In genomic region chr22:25119609-25120008, GRCh38 we compare ENCODE assay signal across 14 cellular contexts.
DNase-seq lines count a peak whose midpoint lies in the region; ATAC-seq, FAIRE-seq and TF ChIP-seq lines count a peak whose summit lies in the region.
"Had no signal": no experiment of that assay in that cellular context is flagged by ENCODE, and none has a peak within 500 bp of the region (broad histone marks: within the 10 kb centered on the region; RNA-seq: fewer than 3 reads in every experiment).

No MANE protein-coding gene starts in this region.

- H3K4me3 ChIP-seq in left ventricle myocardium inferior (no peak overlapping the region), endothelial cell of umbilical vein (replicated peaks in 1 of 3; ENCODE audit: insufficient read depth in 1 of 3, low read depth in 1 of 3, low read length in 3 of 3) (no peak overlapping the region), upper lobe of left lung (no peak overlapping the region)
- H3K4me3 ChIP-seq: spleen had no signal

- H3K4me2 ChIP-seq in endothelial cell of umbilical vein (ENCODE audit: insufficient read depth, low read length) = peak overlapping the region; percentile 76

- peaks cover 10% of the 10 kb centered on the region for H3K36me3 Mint-ChIP-seq in nephron (ENCODE audit: low read depth)

- TF ChIP-seq POLR2A in endothelial cell of umbilical vein (IDR thresholded peaks at IDR 0.05; ENCODE audit: low read depth, low read length) (no peak), upper lobe of left lung (IDR thresholded peaks at IDR 0.05) (no peak)

- no TSS peak for BruUV-seq in endothelial cell of umbilical vein (replicated peaks; lab: Mats Ljungman, UMichigan)

- ATAC-seq in left cardiac atrium = no peak
- ATAC-seq in upper lobe of left lung (ENCODE audit: low FRiP score in 2 of 2) = peak in 1 of 2 donors; percentile 7

- no peaks in the 10 kb centered on the region for H4K20me1 ChIP-seq in endothelial cell of umbilical vein (replicated peaks; ENCODE audit: control insufficient read depth, extremely low read depth, insufficient read depth, low read length)

- H3K27me3 ChIP-seq in left ventricle myocardium inferior (ENCODE audit: low read depth) = no peaks in the 10 kb centered on the region
- H3K27me3 ChIP-seq in endothelial cell of umbilical vein (ENCODE audit: control insufficient read depth in 2 of 2, insufficient read depth in 2 of 2, low read length in 2 of 2) = no peaks in the 10 kb centered on the region
- no peaks in the 10 kb centered on the region for H3K27me3 ChIP-seq in upper lobe of left lung

- CTCF ChIA-PET in endothelial cell of umbilical vein (lab: Charles Lee) = interaction anchor here (2.9 kb wide), 1 partner anchor 8 kb away, joined by 20 read pairs; no protein-coding TSS in a partner anchor

- POLR2A ChIA-PET in endothelial cell of umbilical vein (lab: Charles Lee) = no interaction called here

- FAIRE-seq in endothelial cell of umbilical vein (lab: Jason Lieb, UNC) = no peak

- dilution Hi-C loops in endothelial cell of umbilical vein (cut with MboI; ENCODE audit: extremely low pct_ligation_motif_present, low sequenced_read_pairs) = no loop called here

- in situ Hi-C loops in KBM-7 (cut with MboI; ENCODE audit: low pct_unique_long_range_greater_than_20kb, low sequenced_read_pairs) = no loop called here

- 80 to 88% methylated on average over 2 of the region's 2 CpGs for WGBS in upper lobe of left lung, 2 donors

- H3K9me1 ChIP-seq in endothelial cell of umbilical vein (replicated peaks; ENCODE audit: control insufficient read depth, extremely low read depth, insufficient read depth, low read length) = no peaks in the 10 kb centered on the region

- H3K9ac ChIP-seq in endothelial cell of umbilical vein (replicated peaks; ENCODE audit: extremely low read depth, insufficient read depth, low read length) = peak overlapping the region; percentile 94

- H3K9me3 Mint-ChIP-seq in nephron = peaks cover 3% of the 10 kb centered on the region
- H3K9me3 Mint-ChIP-seq: activated naive CD8-positive, alpha-beta T cell treated with anti-CD3 and anti-CD28 coated beads, Interleukin-2, amount 10 ng/mL, durations not matched to agents 7 days and 5 days had no signal

- H3K27me3 Mint-ChIP-seq in nephron (ENCODE audit: low read depth) = peaks cover 3% of the 10 kb centered on the region
- H3K27me3 Mint-ChIP-seq: activated naive CD8-positive, alpha-beta T cell treated with anti-CD3 and anti-CD28 coated beads, Interleukin-2, amount 10 ng/mL, durations not matched to agents 7 days and 5 days had no signal

- TF ChIP-seq EP300 in upper lobe of left lung (IDR thresholded peaks at IDR 0.05) = no peak

- no peaks in the 10 kb centered on the region for H3K79me2 ChIP-seq in endothelial cell of umbilical vein (ENCODE audit: control insufficient read depth, insufficient read depth, low read length)

- H3K36me3 ChIP-seq in left ventricle myocardium inferior (peaks cover 4% of the 10 kb centered on the region), endothelial cell of umbilical vein (ENCODE audit: control insufficient read depth in 2 of 2, extremely low read depth in 1 of 2, insufficient read depth in 2 of 2, low read length in 2 of 2) (peaks cover 2 to 3% of the 10 kb centered on the region in 2 experiments), upper lobe of left lung (no peaks in the 10 kb centered on the region)
- H3K36me3 ChIP-seq: spleen had no signal

- H3K27ac Mint-ChIP-seq in nephron = peak overlapping the region; percentile 91 to 93 (median 91)
- H3K27ac Mint-ChIP-seq: activated naive CD8-positive, alpha-beta T cell treated with anti-CD3 and anti-CD28 coated beads, Interleukin-2, amount 10 ng/mL, durations not matched to agents 7 days and 5 days had no signal

- no peak for TF ChIP-seq CTCF in left ventricle myocardium inferior (IDR thresholded peaks at IDR 0.05; ENCODE audit: borderline replicate concordance)
- TF ChIP-seq CTCF in endothelial cell of umbilical vein (IDR thresholded peaks at IDR 0.05; ENCODE audit: extremely low read depth in 1 of 2, insufficient read depth in 1 of 2, low read depth in 1 of 2, low read length in 2 of 2) = no peak
- TF ChIP-seq CTCF in nephron (IDR thresholded peaks at IDR 0.05; ENCODE audit: unreplicated experiment in 3 of 3) = no peak
- TF ChIP-seq CTCF in upper lobe of left lung (IDR thresholded peaks at IDR 0.05) = no peak

- peak overlapping the region in 1 of 3 experiments; percentile 28 for H3K4me3 Mint-ChIP-seq in nephron
- H3K4me3 Mint-ChIP-seq: activated naive CD8-positive, alpha-beta T cell treated with anti-CD3 and anti-CD28 coated beads, Interleukin-2, amount 10 ng/mL, durations not matched to agents 7 days and 5 days had no signal

- H2AFZ ChIP-seq in endothelial cell of umbilical vein (ENCODE audit: low read depth, low read length) = no peak overlapping the region

- DNase-seq in left ventricle myocardium inferior (no peak), left cardiac atrium (no peak), endothelial cell of umbilical vein (ENCODE audit: low read depth, low spot score) (no peak), upper lobe of left lung (no peak), KBM-7 (no peak), glomerular visceral epithelial cell (ENCODE audit: extremely low spot score) (no peak), middle frontal gyrus (ENCODE audit: extremely low spot score, low spot score) (no peak)
- DNase-seq: ACHN; activated naive CD8-positive, alpha-beta T cell treated with anti-CD3 and anti-CD28 coated beads, Interleukin-2, amount 10 ng/mL, durations not matched to agents 7 days and 5 days; DMS 273 treated with DMSO at 0.1 percent for 48 hours; Kasumi-1; NCI-H1694 treated with DMSO at 0.1 percent for 48 hours; spleen had no signal

- H3K4me1 ChIP-seq in left ventricle myocardium inferior (peaks cover 26% of the 10 kb centered on the region), endothelial cell of umbilical vein (ENCODE audit: control insufficient read depth, extremely low read depth, insufficient read depth, low read length) (peaks cover 43% of the 10 kb centered on the region), upper lobe of left lung (peaks cover 18 to 44% (median 27%) of the 10 kb centered on the region in 4 donors)

- H3K27ac ChIP-seq in left ventricle myocardium inferior (replicated peaks) (peak overlapping the region; percentile 87), endothelial cell of umbilical vein (ENCODE audit: insufficient read depth, low read depth, low read length) (peak overlapping the region; percentile 100), upper lobe of left lung (peak overlapping the region; percentile 75 to 81 (median 78))

- intact Hi-C loops in left ventricle myocardium inferior (cut with micrococcal nuclease) (no loop called here), left cardiac atrium (cut with DNase I) (no loop called here), endothelial cell of umbilical vein (cut with micrococcal nuclease) (loop anchor here (1.0 to 5.0 kb wide), 3 partner anchors 8 to 1368 kb away; no protein-coding TSS in a partner anchor)

- H3K9me3 ChIP-seq in left ventricle myocardium inferior (replicated peaks) (no peaks in the 10 kb centered on the region), endothelial cell of umbilical vein (replicated peaks; ENCODE audit: control insufficient read depth, insufficient read depth, low read length) (no peaks in the 10 kb centered on the region), upper lobe of left lung (no peaks in the 10 kb centered on the region)

- peaks cover 54% of the 10 kb centered on the region for H3K4me1 Mint-ChIP-seq in nephron
- H3K4me1 Mint-ChIP-seq: activated naive CD8-positive, alpha-beta T cell treated with anti-CD3 and anti-CD28 coated beads, Interleukin-2, amount 10 ng/mL, durations not matched to agents 7 days and 5 days had no signal

TF ChIP-seq in endothelial cell of umbilical vein, 7 proteins besides CTCF, POLR2A, EP300 and RAD21:
- TF ChIP-seq POLR2AphosphoS5 (IDR thresholded peaks at IDR 0.05; ENCODE audit: insufficient read depth, low read depth, low read length) (no peak), JUN (IDR thresholded peaks at IDR 0.05; ENCODE audit: borderline replicate concordance, insufficient read depth, insufficient read length, low read depth) (no peak), EZH2 (IDR thresholded peaks at IDR 0.05; ENCODE audit: borderline replicate concordance, low read depth, low read length, severe bottlenecking) (no peak), GATA2 (IDR thresholded peaks at IDR 0.05; ENCODE audit: insufficient read depth, insufficient read length, low read depth, low read length) (no peak)
- TF ChIP-seq, protein P1, sequence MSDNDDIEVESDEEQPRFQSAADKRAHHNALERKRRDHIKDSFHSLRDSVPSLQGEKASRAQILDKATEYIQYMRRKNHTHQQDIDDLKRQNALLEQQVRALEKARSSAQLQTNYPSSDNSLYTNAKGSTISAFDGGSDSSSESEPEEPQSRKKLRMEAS (IDR thresholded peaks at IDR 0.05; ENCODE audit: insufficient read depth, insufficient read length) = no peak
TF ChIP-seq in endothelial cell of umbilical vein: peak in this region for 0.
